Comparison of ENCODE assay signal across 1 cellular context in the genomic region with DNA sequence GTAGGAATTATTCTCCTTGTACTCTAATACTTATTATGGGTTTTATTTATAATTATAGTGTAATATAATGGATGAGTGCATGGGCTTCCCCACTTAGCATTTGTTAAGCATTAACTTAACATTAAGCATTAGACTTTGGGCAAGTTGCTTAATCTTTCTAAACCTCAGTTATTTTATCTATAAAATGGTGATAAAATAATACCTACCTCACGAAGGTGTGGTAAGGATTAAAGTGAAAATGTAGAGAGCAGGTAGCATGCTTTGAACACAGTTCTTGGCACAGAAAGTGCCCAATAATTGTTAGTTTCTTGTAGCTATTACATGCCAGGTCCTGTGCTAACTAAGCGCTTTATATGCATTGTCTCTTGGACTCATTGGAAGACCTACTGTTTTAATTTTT.
TF ChIP-seq lines count a peak whose summit lies in the region.

No MANE protein-coding gene starts in this region.

TF ChIP-seq in HepG2, 621 proteins besides CTCF, POLR2A, EP300 and RAD21:
- TF ChIP-seq, protein P1, sequence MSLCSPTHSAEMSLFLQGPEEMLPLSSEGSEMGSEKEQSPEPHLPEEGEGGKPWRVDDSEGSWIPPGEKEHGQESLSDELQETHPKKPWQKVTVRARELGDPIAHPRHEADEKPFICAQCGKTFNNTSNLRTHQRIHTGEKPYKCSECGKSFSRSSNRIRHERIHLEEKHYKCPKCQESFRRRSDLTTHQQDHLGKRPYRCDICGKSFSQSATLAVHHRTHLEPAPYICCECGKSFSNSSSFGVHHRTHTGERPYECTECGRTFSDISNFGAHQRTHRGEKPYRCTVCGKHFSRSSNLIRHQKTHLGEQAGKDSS (CRISPR knock-in tag; IDR thresholded peaks at IDR 0.05; ENCODE audit: borderline replicate concordance, low read depth): no peak
- TF ChIP-seq MYNN (CRISPR knock-in tag; IDR thresholded peaks at IDR 0.05; ENCODE audit: low read depth) (no peak), SAP130 (CRISPR knock-in tag; IDR thresholded peaks at IDR 0.05; ENCODE audit: low read depth) (peak; percentile 24; the same call in 1 of the 2 replicates), ZNF446 (CRISPR knock-in tag; IDR thresholded peaks at IDR 0.05) (no peak), TOE1 (CRISPR knock-in tag; IDR thresholded peaks at IDR 0.05) (no peak), MLLT10 (CRISPR knock-in tag; IDR thresholded peaks at IDR 0.05) (peak; percentile 83; the same call in 1 of the 2 replicates)
- TF ChIP-seq, protein P2, sequence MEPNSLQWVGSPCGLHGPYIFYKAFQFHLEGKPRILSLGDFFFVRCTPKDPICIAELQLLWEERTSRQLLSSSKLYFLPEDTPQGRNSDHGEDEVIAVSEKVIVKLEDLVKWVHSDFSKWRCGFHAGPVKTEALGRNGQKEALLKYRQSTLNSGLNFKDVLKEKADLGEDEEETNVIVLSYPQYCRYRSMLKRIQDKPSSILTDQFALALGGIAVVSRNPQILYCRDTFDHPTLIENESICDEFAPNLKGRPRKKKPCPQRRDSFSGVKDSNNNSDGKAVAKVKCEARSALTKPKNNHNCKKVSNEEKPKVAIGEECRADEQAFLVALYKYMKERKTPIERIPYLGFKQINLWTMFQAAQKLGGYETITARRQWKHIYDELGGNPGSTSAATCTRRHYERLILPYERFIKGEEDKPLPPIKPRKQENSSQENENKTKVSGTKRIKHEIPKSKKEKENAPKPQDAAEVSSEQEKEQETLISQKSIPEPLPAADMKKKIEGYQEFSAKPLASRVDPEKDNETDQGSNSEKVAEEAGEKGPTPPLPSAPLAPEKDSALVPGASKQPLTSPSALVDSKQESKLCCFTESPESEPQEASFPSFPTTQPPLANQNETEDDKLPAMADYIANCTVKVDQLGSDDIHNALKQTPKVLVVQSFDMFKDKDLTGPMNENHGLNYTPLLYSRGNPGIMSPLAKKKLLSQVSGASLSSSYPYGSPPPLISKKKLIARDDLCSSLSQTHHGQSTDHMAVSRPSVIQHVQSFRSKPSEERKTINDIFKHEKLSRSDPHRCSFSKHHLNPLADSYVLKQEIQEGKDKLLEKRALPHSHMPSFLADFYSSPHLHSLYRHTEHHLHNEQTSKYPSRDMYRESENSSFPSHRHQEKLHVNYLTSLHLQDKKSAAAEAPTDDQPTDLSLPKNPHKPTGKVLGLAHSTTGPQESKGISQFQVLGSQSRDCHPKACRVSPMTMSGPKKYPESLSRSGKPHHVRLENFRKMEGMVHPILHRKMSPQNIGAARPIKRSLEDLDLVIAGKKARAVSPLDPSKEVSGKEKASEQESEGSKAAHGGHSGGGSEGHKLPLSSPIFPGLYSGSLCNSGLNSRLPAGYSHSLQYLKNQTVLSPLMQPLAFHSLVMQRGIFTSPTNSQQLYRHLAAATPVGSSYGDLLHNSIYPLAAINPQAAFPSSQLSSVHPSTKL (CRISPR knock-in tag; IDR thresholded peaks at IDR 0.05): no peak
- TF ChIP-seq, protein P3, sequence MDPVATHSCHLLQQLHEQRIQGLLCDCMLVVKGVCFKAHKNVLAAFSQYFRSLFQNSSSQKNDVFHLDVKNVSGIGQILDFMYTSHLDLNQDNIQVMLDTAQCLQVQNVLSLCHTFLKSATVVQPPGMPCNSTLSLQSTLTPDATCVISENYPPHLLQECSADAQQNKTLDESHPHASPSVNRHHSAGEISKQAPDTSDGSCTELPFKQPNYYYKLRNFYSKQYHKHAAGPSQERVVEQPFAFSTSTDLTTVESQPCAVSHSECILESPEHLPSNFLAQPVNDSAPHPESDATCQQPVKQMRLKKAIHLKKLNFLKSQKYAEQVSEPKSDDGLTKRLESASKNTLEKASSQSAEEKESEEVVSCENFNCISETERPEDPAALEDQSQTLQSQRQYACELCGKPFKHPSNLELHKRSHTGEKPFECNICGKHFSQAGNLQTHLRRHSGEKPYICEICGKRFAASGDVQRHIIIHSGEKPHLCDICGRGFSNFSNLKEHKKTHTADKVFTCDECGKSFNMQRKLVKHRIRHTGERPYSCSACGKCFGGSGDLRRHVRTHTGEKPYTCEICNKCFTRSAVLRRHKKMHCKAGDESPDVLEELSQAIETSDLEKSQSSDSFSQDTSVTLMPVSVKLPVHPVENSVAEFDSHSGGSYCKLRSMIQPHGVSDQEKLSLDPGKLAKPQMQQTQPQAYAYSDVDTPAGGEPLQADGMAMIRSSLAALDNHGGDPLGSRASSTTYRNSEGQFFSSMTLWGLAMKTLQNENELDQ (CRISPR knock-in tag; IDR thresholded peaks at IDR 0.05; ENCODE audit: borderline replicate concordance): no peak
